Comparison of ENCODE assay signal across 9 cellular contexts in genomic region chr12:103841690-103842584, GRCh38. TPM values are rescaled to one million over a fixed set of nuclear protein-coding genes. Genes with fewer than 3 reads are reported as not detected.
DNase-seq lines count a peak whose midpoint lies in the region; ATAC-seq, FAIRE-seq and TF ChIP-seq lines count a peak whose summit lies in the region.
"Had no signal": no experiment of that assay in that cellular context is flagged by ENCODE, and none has a peak within 500 bp of the region (broad histone marks: within the 10 kb centered on the region; RNA-seq: fewer than 3 reads in every experiment).

No MANE protein-coding gene starts in this region.

- ATAC-seq in HG03378 (IDR thresholded peaks at IDR 0.05; ENCODE audit: unreplicated experiment), result peak; percentile 22
- peak; percentile 9 for ATAC-seq in gastroesophageal sphincter
- peak; percentile 22 to 48 (median 36) for ATAC-seq in pancreas

- intact Hi-C loops in PC-9 (cut with micrococcal nuclease; ENCODE audit: unreplicated experiment), result loop anchor here (1.0 to 2.0 kb wide), 7 partner anchors 17 to 281 kb away; no protein-coding TSS in a partner anchor
- intact Hi-C loops in pancreas (cut with DNase I), result no loop called here

- FAIRE-seq in pancreas (lab: Jason Lieb, UNC) (no peak), D721Med (lab: Jason Lieb, UNC) (no peak)

- peaks cover 6% of the 10 kb centered on the region for H4K20me1 ChIP-seq in PC-9 (ENCODE audit: insufficient read depth)

- no peak for TF ChIP-seq CTCF in PC-9 (conservative IDR thresholded peaks at IDR 0.05)
- no peak for TF ChIP-seq CTCF in gastroesophageal sphincter (IDR thresholded peaks at IDR 0.05)
- TF ChIP-seq CTCF in pancreas (IDR thresholded peaks at IDR 0.05), result no peak
- no peak for TF ChIP-seq CTCF in D721Med (IDR thresholded peaks at IDR 0.05; ENCODE audit: insufficient read depth, missing control alignments)

- H3K4me3 ChIP-seq in PC-9 (peak overlapping the region; percentile 85), gastroesophageal sphincter (peak overlapping the region; percentile 91 to 96), pancreas (peak overlapping the region; percentile 34 to 86 (median 74))

- H3K4me1 ChIP-seq in PC-9 (replicated peaks; ENCODE audit: insufficient read depth), result peaks cover 31% of the 10 kb centered on the region
- peaks cover 0 to 39% (median 0%) of the 10 kb centered on the region in 3 donors for H3K4me1 ChIP-seq in gastroesophageal sphincter
- peaks cover 11 to 26% (median 14%) of the 10 kb centered on the region in 3 donors for H3K4me1 ChIP-seq in pancreas

- CTCF ChIA-PET in PC-9 (lab: Charles Lee), result interaction anchor here (0.5 to 1.1 kb wide), 2 partner anchors 49 to 107 kb away, joined by 3 to 4 read pairs; no protein-coding TSS in a partner anchor

- H3K27me3 ChIP-seq in PC-9 (ENCODE audit: insufficient read depth, low read depth) (no peaks in the 10 kb centered on the region), gastroesophageal sphincter (no peaks in the 10 kb centered on the region), pancreas (no peaks in the 10 kb centered on the region)

- no peak for TF ChIP-seq POLR2A in gastroesophageal sphincter (IDR thresholded peaks at IDR 0.05)

- POLR2A ChIA-PET in PC-9 (lab: Charles Lee; ENCODE audit: unreplicated experiment), result interaction anchor here (0.6 to 1.2 kb wide), 4 partner anchors 17 to 445 kb away, joined by 3 to 11 read pairs (median 4); partner anchors contain the start of gene HSP90B1

- TSS peak; percentile 82 for BruUV-seq in PC-9 (replicated peaks; lab: Mats Ljungman, UMichigan)

- H3K27ac ChIP-seq in PC-9, result peak overlapping the region; percentile 92
- peak overlapping the region; percentile 66 to 97 (median 90) for H3K27ac ChIP-seq in gastroesophageal sphincter
- peak overlapping the region; percentile 9 to 72 (median 70) for H3K27ac ChIP-seq in pancreas

- no peak for TF ChIP-seq EP300 in gastroesophageal sphincter (IDR thresholded peaks at IDR 0.05)

- H3K4me2 ChIP-seq in PC-9, result peak overlapping the region; percentile 86

- peaks cover 37% of the 10 kb centered on the region for H3K79me2 ChIP-seq in PC-9 (ENCODE audit: low read depth)

- 73 to 93% methylated on average over 4 to 7 of the region's 20 CpGs for WGBS in gastroesophageal sphincter (ENCODE audit: low coverage in 1 of 2), 2 donors
- 32 to 34% methylated on average over 20 of the region's 20 CpGs for WGBS in pancreas, 2 donors

- H3K9me3 ChIP-seq in PC-9 (ENCODE audit: insufficient read depth, low read depth) (no peaks in the 10 kb centered on the region), gastroesophageal sphincter (no peaks in the 10 kb centered on the region), pancreas (no peaks in the 10 kb centered on the region)

- peak; percentile 3 for DNase-seq in activated T-cell treated with anti-CD3 and anti-CD28 coated beads for 1 hour (ENCODE audit: low read depth)
- no peak for DNase-seq in activated T-cell treated with anti-CD3 and anti-CD28 coated beads, Interleukin-2, amount 50 U/mL, for 1 hour
- DNase-seq in PC-9, result peak; percentile 96 to 99
- peak; percentile 13 for DNase-seq in activated gamma-delta T cell (lab: John Stamatoyannopoulos, UW)
- peak; percentile 36 to 84 (median 59) for DNase-seq in pancreas
- DNase-seq in D721Med (ENCODE audit: insufficient read length, low spot score), result no peak
- DNase-seq: DND-41 had no signal

- H3K36me3 ChIP-seq in PC-9 (ENCODE audit: low read depth) (no peaks in the 10 kb centered on the region), gastroesophageal sphincter (peaks cover 0 to 7% of the 10 kb centered on the region in 2 donors), pancreas (no peaks in the 10 kb centered on the region)

- no peaks in the 10 kb centered on the region for H3K9me2 ChIP-seq in PC-9 (ENCODE audit: insufficient read depth)

- peak overlapping the region; percentile 68 for H2AFZ ChIP-seq in PC-9

- H3F3A ChIP-seq in PC-9 (ENCODE audit: insufficient read depth, low read depth), result peaks cover 9% of the 10 kb centered on the region

RNA-seq across cellular contexts. Expression of gene NT5DC3, which starts 0.9 kb away (rescaled TPM):
- total RNA-seq in PC-9 (2021) (11.5 and 13.2 TPM in 2 replicates), gastroesophageal sphincter (100 to 1,000 TPM in 3 of 4 donors, 10 to 100 TPM in 1; 64.5 to 185 (median 131) TPM), pancreas (1 to 10 TPM; 2.9 to 6.4 (median 4.2) TPM)
- 1 to 10 TPM; 2.6 to 4.2 TPM for polyA plus RNA-seq in pancreas

Comparison
In these comparisons a context has a peak if more than half of its experiments do, and no peak if none do; other contexts are left out.
1. DNase-seq: peak in activated T-cell treated with anti-CD3 and anti-CD28 coated beads for 1 hour (single experiment), PC-9 (2 of 2), activated gamma-delta T cell (single experiment) and pancreas (6 of 6); none in activated T-cell treated with anti-CD3 and anti-CD28 coated beads, Interleukin-2, amount 50 U/mL, for 1 hour (single experiment) and D721Med (single experiment).
2. Peak in every context shown above with its lines, with median percentiles within 50 percentile points of each other: ATAC-seq, H3K27ac ChIP-seq and H3K4me3 ChIP-seq.